ENCODE assay signal across 9 cellular contexts in the genomic region with DNA sequence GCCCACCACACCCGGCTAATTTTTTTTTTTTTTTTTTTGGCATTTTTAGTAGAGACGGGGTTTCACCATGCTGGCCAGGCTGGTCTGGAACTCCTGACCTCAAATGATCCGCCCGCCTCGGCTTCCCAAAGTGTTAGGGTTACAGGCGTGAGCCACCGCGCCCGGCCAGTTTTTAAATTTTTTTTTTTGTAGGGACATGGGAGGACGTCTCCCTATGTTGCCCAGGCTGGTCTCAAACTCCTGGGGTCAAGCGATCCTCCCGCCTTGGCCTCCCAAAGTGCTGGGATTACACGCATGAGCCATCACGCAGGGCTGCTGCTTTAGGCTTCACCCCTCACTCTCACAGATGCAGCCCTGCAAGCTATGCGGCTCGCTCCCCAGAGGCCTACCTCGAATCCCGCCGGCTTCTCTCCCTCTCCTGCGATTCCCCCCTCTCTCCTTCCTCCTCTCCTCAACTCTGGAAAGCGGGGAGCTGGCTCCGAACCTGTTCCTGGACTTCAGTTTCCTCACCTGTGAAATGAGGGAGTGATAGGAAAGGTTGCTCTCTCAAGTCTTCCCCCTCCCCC. TPM values are rescaled to one million over a fixed set of nuclear protein-coding genes. Genes with fewer than 3 reads are reported as not detected.
DNase-seq lines count a peak whose midpoint lies in the region; ATAC-seq and TF ChIP-seq lines count a peak whose summit lies in the region.
"Had no signal": no experiment of that assay in that cellular context is flagged by ENCODE, and none has a peak within 500 bp of the region (broad histone marks: within the 10 kb centered on the region; RNA-seq: fewer than 3 reads in every experiment).

No MANE protein-coding gene starts in this region.

- peak overlapping the region; percentile 91 for H3K4me3 ChIP-seq in fibroblast of villous mesenchyme (ENCODE audit: low read depth, low read length)
- H3K4me3 ChIP-seq in aorta (ENCODE audit: low read length in 2 of 2) = no peak overlapping the region

- no peaks in the 10 kb centered on the region for H3K36me3 ChIP-seq in aorta (ENCODE audit: control insufficient read depth in 1 of 2, insufficient read depth in 2 of 2, low read length in 1 of 2)

- H3K4me1 Mint-ChIP-seq in activated CD4-positive, alpha-beta T cell treated with anti-CD3 and anti-CD28 coated beads, Interleukin-2, amount 10 ng/mL, durations not matched to agents 7 days and 5 days = peaks cover 49% of the 10 kb centered on the region
- H3K4me1 Mint-ChIP-seq in activated CD4-positive, alpha-beta memory T cell treated with anti-CD3 and anti-CD28 coated beads for 36 hours (ENCODE audit: low read depth) = peaks cover 39% of the 10 kb centered on the region
- H3K4me1 Mint-ChIP-seq in stimulated activated naive B cell treated with anti-CD40 and anti-IgM and Interleukin-4, amounts not matched to agents 10 μg/mL and 1 μg/mL and 100 μg/mL, for 72 hours = peaks cover 28 to 42% of the 10 kb centered on the region in 2 donors

- peak overlapping the region; percentile 90 for H3K27ac Mint-ChIP-seq in activated CD4-positive, alpha-beta T cell treated with anti-CD3 and anti-CD28 coated beads, Interleukin-2, amount 10 ng/mL, durations not matched to agents 7 days and 5 days
- no peak overlapping the region for H3K27ac Mint-ChIP-seq in activated CD4-positive, alpha-beta memory T cell treated with anti-CD3 and anti-CD28 coated beads for 36 hours
- peak overlapping the region; percentile 96 for H3K27ac Mint-ChIP-seq in stimulated activated naive B cell treated with anti-CD40 and anti-IgM and Interleukin-4, amounts not matched to agents 10 μg/mL and 1 μg/mL and 100 μg/mL, for 72 hours

- no peak overlapping the region for H3K27ac ChIP-seq in aorta (ENCODE audit: low read depth in 1 of 2, low read length in 2 of 2)

- H3K4me3 Mint-ChIP-seq in activated CD4-positive, alpha-beta T cell treated with anti-CD3 and anti-CD28 coated beads, Interleukin-2, amount 10 ng/mL, durations not matched to agents 7 days and 5 days = peak overlapping the region; percentile 90
- H3K4me3 Mint-ChIP-seq in activated CD4-positive, alpha-beta memory T cell treated with anti-CD3 and anti-CD28 coated beads for 36 hours = peak overlapping the region; percentile 93
- H3K4me3 Mint-ChIP-seq in stimulated activated naive B cell treated with anti-CD40 and anti-IgM and Interleukin-4, amounts not matched to agents 10 μg/mL and 1 μg/mL and 100 μg/mL, for 72 hours = peak overlapping the region; percentile 88 to 92

- intact Hi-C loops in activated CD4-positive, alpha-beta memory T cell treated with anti-CD3 and anti-CD28 coated beads for 36 hours (cut with micrococcal nuclease) = loop anchor here (2.0 kb wide), 2 partner anchors 31 to 69 kb away; a partner anchor contains a TSS
- intact Hi-C loops in aorta (cut with DNase I) = loop anchor here in 1 of 2 donors (2.0 kb wide), 3 partner anchors 29 to 69 kb away; a partner anchor contains a TSS

- CTCF ChIA-PET in activated CD4-positive, alpha-beta T cell treated with anti-CD3 and anti-CD28 coated beads, Interleukin-2, amount 10 ng/mL, durations not matched to agents 7 days and 5 days (lab: Charles Lee) = interaction anchor here (0.7 to 1.6 kb wide), 4 partner anchors 21 to 70 kb away, joined by 3 to 8 read pairs (median 4); a partner anchor contains a TSS
- CTCF ChIA-PET in activated CD4-positive, alpha-beta memory T cell treated with anti-CD3 and anti-CD28 coated beads for 36 hours (lab: Charles Lee) = interaction anchor here (1.1 to 2.3 kb wide), 2 partner anchors 44 to 70 kb away, joined by 3 to 17 read pairs; no protein-coding TSS in a partner anchor

- POLR2A ChIA-PET in activated CD4-positive, alpha-beta T cell treated with anti-CD3 and anti-CD28 coated beads, Interleukin-2, amount 10 ng/mL, durations not matched to agents 7 days and 5 days (lab: Charles Lee) = interaction anchor here (1.3 kb wide), 1 partner anchor 51 kb away, joined by 3 read pairs; no protein-coding TSS in a partner anchor
- POLR2A ChIA-PET in activated CD4-positive, alpha-beta memory T cell treated with anti-CD3 and anti-CD28 coated beads for 36 hours (lab: Charles Lee) = interaction anchor here (1.0 to 1.7 kb wide), 5 partner anchors 17 to 72 kb away, joined by 3 to 11 read pairs (median 4); a partner anchor contains a TSS

- DNase-seq in activated CD4-positive, alpha-beta T cell treated with anti-CD3 and anti-CD28 coated beads, Interleukin-2, amount 10 ng/mL, durations not matched to agents 7 days and 5 days = no peak
- no peak for DNase-seq in activated CD4-positive, alpha-beta T cell treated with anti-CD3 and anti-CD28 coated beads, Interleukin-2, amount 50 U/mL, for 4 hours
- no peak for DNase-seq in activated CD4-positive, alpha-beta memory T cell treated with anti-CD3 and anti-CD28 coated beads for 36 hours
- DNase-seq in fibroblast of villous mesenchyme (ENCODE audit: low read depth) (no peak), NCI-H2107 treated with DMSO at 0.1 percent for 48 hours (lab: John Stamatoyannopoulos, UW; ENCODE audit: unreplicated experiment) (no peak), aorta (no peak), NCI-H2029 treated with DMSO at 0.1 percent for 48 hours (lab: John Stamatoyannopoulos, UW) (no peak)
- DNase-seq in stimulated activated naive B cell treated with anti-CD40 and anti-IgM and Interleukin-4, amounts not matched to agents 10 μg/mL and 1 μg/mL and 100 μg/mL, for 72 hours = no peak
- DNase-seq: cortex of kidney had no signal

- ATAC-seq in stimulated activated naive B cell treated with anti-CD40 and anti-IgM and Interleukin-4, amounts not matched to agents 10 μg/mL and 1 μg/mL and 100 μg/mL, for 72 hours (replicated peaks) = no peak
- ATAC-seq in aorta (ENCODE audit: low FRiP score) = no peak

- TF ChIP-seq CTCF in fibroblast of villous mesenchyme (IDR thresholded peaks at IDR 0.05; ENCODE audit: insufficient read depth, low read depth, low read length) = no peak

- no peaks in the 10 kb centered on the region for H3K9me3 ChIP-seq in aorta (ENCODE audit: control insufficient read depth, low read length)

- no peaks in the 10 kb centered on the region for H3K27me3 Mint-ChIP-seq in activated CD4-positive, alpha-beta T cell treated with anti-CD3 and anti-CD28 coated beads, Interleukin-2, amount 10 ng/mL, durations not matched to agents 7 days and 5 days
- H3K27me3 Mint-ChIP-seq in activated CD4-positive, alpha-beta memory T cell treated with anti-CD3 and anti-CD28 coated beads for 36 hours = no peaks in the 10 kb centered on the region
- H3K27me3 Mint-ChIP-seq in stimulated activated naive B cell treated with anti-CD40 and anti-IgM and Interleukin-4, amounts not matched to agents 10 μg/mL and 1 μg/mL and 100 μg/mL, for 72 hours = peaks cover 4 to 7% of the 10 kb centered on the region in 2 donors

- 46% methylated on average over 21 to 22 of the region's 22 CpGs for WGBS in aorta, 2 donors

- no peaks in the 10 kb centered on the region for H3K27me3 ChIP-seq in aorta (ENCODE audit: control insufficient read depth in 1 of 2, insufficient read depth in 2 of 2, low read length in 1 of 2)

- H3K9me3 Mint-ChIP-seq in activated CD4-positive, alpha-beta T cell treated with anti-CD3 and anti-CD28 coated beads, Interleukin-2, amount 10 ng/mL, durations not matched to agents 7 days and 5 days = no peaks in the 10 kb centered on the region
- H3K9me3 Mint-ChIP-seq in activated CD4-positive, alpha-beta memory T cell treated with anti-CD3 and anti-CD28 coated beads for 36 hours = no peaks in the 10 kb centered on the region
- no peaks in the 10 kb centered on the region for H3K9me3 Mint-ChIP-seq in stimulated activated naive B cell treated with anti-CD40 and anti-IgM and Interleukin-4, amounts not matched to agents 10 μg/mL and 1 μg/mL and 100 μg/mL, for 72 hours

- peaks cover 22% of the 10 kb centered on the region for H3K36me3 Mint-ChIP-seq in activated CD4-positive, alpha-beta T cell treated with anti-CD3 and anti-CD28 coated beads, Interleukin-2, amount 10 ng/mL, durations not matched to agents 7 days and 5 days (ENCODE audit: low read depth)
- peaks cover 15% of the 10 kb centered on the region for H3K36me3 Mint-ChIP-seq in activated CD4-positive, alpha-beta memory T cell treated with anti-CD3 and anti-CD28 coated beads for 36 hours
- peaks cover 21 to 29% of the 10 kb centered on the region in 2 donors for H3K36me3 Mint-ChIP-seq in stimulated activated naive B cell treated with anti-CD40 and anti-IgM and Interleukin-4, amounts not matched to agents 10 μg/mL and 1 μg/mL and 100 μg/mL, for 72 hours

- H3K4me1 ChIP-seq in aorta (ENCODE audit: control insufficient read depth in 1 of 2, insufficient read depth in 2 of 2, low read length in 2 of 2) = no peaks in the 10 kb centered on the region

RNA-seq across cellular contexts. Expression of a gene that starts 0.9 kb away (rescaled TPM):
- 1 to 10 TPM; 3.5 to 4.3 TPM for total RNA-seq in activated CD4-positive, alpha-beta T cell treated with anti-CD3 and anti-CD28 coated beads, Interleukin-2, amount 10 ng/mL, durations not matched to agents 7 days and 5 days
- 1 to 10 TPM; 2.1 to 2.9 TPM for total RNA-seq in activated CD4-positive, alpha-beta memory T cell treated with anti-CD3 and anti-CD28 coated beads for 36 hours
- 1.3 and 2.6 TPM in 2 replicates for total RNA-seq in fibroblast of villous mesenchyme
- total RNA-seq in aorta = 1 to 10 TPM in 1 of 2 donors, under 1 TPM in 1; 0.87 to 2.4 TPM
- polyA plus RNA-seq in aorta = 1 to 10 TPM; 1.0 to 3.6 TPM

RNA-seq across cellular contexts. Expression of a gene that starts 1.0 kb away (rescaled TPM):
- total RNA-seq in activated CD4-positive, alpha-beta T cell treated with anti-CD3 and anti-CD28 coated beads, Interleukin-2, amount 10 ng/mL, durations not matched to agents 7 days and 5 days = 100 to 1,000 TPM; 247 to 279 TPM
- total RNA-seq in activated CD4-positive, alpha-beta memory T cell treated with anti-CD3 and anti-CD28 coated beads for 36 hours = 100 to 1,000 TPM; 255 to 273 TPM
- total RNA-seq in fibroblast of villous mesenchyme (23.5 and 27.2 TPM in 2 replicates), aorta (100 to 1,000 TPM; 112 to 116 TPM)
- polyA plus RNA-seq in aorta = 10 to 100 TPM; 13.6 to 23.8 TPM

RNA-seq across cellular contexts. Expression of a gene that starts 29.5 kb away (rescaled TPM):
- total RNA-seq in activated CD4-positive, alpha-beta T cell treated with anti-CD3 and anti-CD28 coated beads, Interleukin-2, amount 10 ng/mL, durations not matched to agents 7 days and 5 days = 1 to 10 TPM; 9.8 to 9.9 TPM
- total RNA-seq in activated CD4-positive, alpha-beta memory T cell treated with anti-CD3 and anti-CD28 coated beads for 36 hours = 10 to 100 TPM in 1 of 2 experiments, 1 to 10 TPM in 1; 8.8 to 10.2 TPM
- total RNA-seq in fibroblast of villous mesenchyme (19.6 and 20.3 TPM in 2 replicates), aorta (10 to 100 TPM; 15.6 to 20.9 TPM)
- polyA plus RNA-seq in aorta = 10 to 100 TPM in 1 of 2 donors, 1 to 10 TPM in 1; 4.5 to 22.6 TPM

RNA-seq across cellular contexts. Expression of a gene that starts 31.0 kb away (rescaled TPM):
- total RNA-seq in activated CD4-positive, alpha-beta T cell treated with anti-CD3 and anti-CD28 coated beads, Interleukin-2, amount 10 ng/mL, durations not matched to agents 7 days and 5 days = 10 to 100 TPM; 45.5 to 47.6 TPM
- total RNA-seq in activated CD4-positive, alpha-beta memory T cell treated with anti-CD3 and anti-CD28 coated beads for 36 hours = 10 to 100 TPM; 28.9 to 29.0 TPM
- total RNA-seq in fibroblast of villous mesenchyme (26.4 and 29.8 TPM in 2 replicates), aorta (10 to 100 TPM; 32.9 to 45.5 TPM)
- polyA plus RNA-seq in aorta = 10 to 100 TPM; 16.7 to 22.1 TPM

RNA-seq across cellular contexts. Expression of a gene that starts 39.1 kb away (rescaled TPM):
- total RNA-seq in activated CD4-positive, alpha-beta T cell treated with anti-CD3 and anti-CD28 coated beads, Interleukin-2, amount 10 ng/mL, durations not matched to agents 7 days and 5 days = 10 to 100 TPM in 1 of 2 experiments, 1 to 10 TPM in 1; 7.6 to 10.5 TPM
- total RNA-seq in activated CD4-positive, alpha-beta memory T cell treated with anti-CD3 and anti-CD28 coated beads for 36 hours = 10 to 100 TPM; 12.8 to 15.3 TPM
- total RNA-seq in fibroblast of villous mesenchyme (9.5 and 12.2 TPM in 2 replicates), aorta (10 to 100 TPM; 11.8 to 14.7 TPM)
- polyA plus RNA-seq in aorta = 10 to 100 TPM; 12.6 to 13.3 TPM
